In the genomic region with DNA sequence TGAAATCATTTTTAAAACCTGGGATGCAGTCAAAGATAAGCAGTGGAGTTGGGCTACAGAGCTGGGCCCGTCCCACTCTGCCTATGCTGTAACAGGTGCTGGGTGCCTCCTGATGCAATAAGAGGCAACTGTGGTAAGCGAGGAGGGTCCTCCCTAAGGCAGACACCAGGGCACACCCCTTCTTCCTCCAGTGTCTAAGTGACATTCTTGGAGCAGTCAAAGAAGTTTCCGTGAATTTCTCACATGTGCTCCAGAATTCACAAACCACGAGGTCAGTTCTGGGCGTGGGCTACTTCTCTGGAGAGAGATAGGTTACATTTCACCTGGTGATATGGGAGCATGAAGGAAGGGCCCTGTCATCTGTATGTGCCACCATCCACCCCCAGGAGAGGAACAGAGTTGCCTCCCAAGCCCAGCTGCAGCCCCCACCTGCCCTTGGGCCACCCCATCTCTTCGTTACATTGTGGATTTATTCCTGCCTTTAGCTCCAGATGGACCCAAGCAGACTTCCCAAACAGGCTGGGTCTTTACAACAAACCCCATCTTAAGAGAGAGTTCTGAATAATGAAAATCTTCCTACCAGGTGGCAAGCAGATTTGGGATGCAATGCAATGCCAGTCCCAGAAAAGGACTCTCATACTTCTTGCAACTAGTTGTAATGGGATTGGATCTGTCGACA, we compare ENCODE assay signal across 17 cellular contexts.
"Had no signal": no experiment of that assay in that cellular context is flagged by ENCODE, and none has a peak within 500 bp of the region (broad histone marks: within the 10 kb centered on the region; RNA-seq: fewer than 3 reads in every experiment).

No MANE protein-coding gene starts in this region.

- H3K9me3 ChIP-seq: psoas muscle, upper lobe of right lung had no signal

- H3K27me3 ChIP-seq: neural progenitor cell, upper lobe of right lung had no signal

- H3K27ac ChIP-seq: coronary artery, neural progenitor cell, psoas muscle, upper lobe of right lung had no signal

- DNase-seq: activated CD4-positive, alpha-beta T cell treated with anti-CD3 and anti-CD28 coated beads for 36 hours; activated CD4-positive, alpha-beta T cell treated with anti-CD3 and anti-CD28 coated beads, Interleukin-2, amount 50 U/mL, for 48 hours; activated naive CD8-positive, alpha-beta T cell treated with anti-CD3 and anti-CD28 coated beads for 36 hours; activated T-cell treated with anti-CD3 and anti-CD28 coated beads for 4 hours; amniotic stem cell; central memory CD4-positive, alpha-beta T cell; head of caudate nucleus; mesenchymal stem cell; naive thymus-derived CD4-positive, alpha-beta T cell; psoas muscle; stimulated activated CD4-positive, alpha-beta T cell treated with anti-CD3 and anti-CD28 coated beads, Interleukin-4, amount 100 ng/mL, for 4 hours; upper lobe of right lung had no signal

- H3K4me3 ChIP-seq: coronary artery, neural progenitor cell, psoas muscle, upper lobe of right lung had no signal

- ATAC-seq: activated CD4-positive, alpha-beta T cell treated with anti-CD3 and anti-CD28 coated beads for 36 hours; naive thymus-derived CD4-positive, alpha-beta T cell; sciatic nerve; stimulated activated memory B cell treated with anti-CD40 and anti-IgM and Interleukin-4, amounts not matched to agents 10 μg/mL and 1 μg/mL and 100 μg/mL, for 72 hours; upper lobe of right lung; WTC11 had no signal

- H3K36me3 ChIP-seq: neural progenitor cell, upper lobe of right lung had no signal

- H3K4me1 ChIP-seq: upper lobe of right lung had no signal
